Comparison of ENCODE assay signal across 8 cellular contexts in the genomic region with DNA sequence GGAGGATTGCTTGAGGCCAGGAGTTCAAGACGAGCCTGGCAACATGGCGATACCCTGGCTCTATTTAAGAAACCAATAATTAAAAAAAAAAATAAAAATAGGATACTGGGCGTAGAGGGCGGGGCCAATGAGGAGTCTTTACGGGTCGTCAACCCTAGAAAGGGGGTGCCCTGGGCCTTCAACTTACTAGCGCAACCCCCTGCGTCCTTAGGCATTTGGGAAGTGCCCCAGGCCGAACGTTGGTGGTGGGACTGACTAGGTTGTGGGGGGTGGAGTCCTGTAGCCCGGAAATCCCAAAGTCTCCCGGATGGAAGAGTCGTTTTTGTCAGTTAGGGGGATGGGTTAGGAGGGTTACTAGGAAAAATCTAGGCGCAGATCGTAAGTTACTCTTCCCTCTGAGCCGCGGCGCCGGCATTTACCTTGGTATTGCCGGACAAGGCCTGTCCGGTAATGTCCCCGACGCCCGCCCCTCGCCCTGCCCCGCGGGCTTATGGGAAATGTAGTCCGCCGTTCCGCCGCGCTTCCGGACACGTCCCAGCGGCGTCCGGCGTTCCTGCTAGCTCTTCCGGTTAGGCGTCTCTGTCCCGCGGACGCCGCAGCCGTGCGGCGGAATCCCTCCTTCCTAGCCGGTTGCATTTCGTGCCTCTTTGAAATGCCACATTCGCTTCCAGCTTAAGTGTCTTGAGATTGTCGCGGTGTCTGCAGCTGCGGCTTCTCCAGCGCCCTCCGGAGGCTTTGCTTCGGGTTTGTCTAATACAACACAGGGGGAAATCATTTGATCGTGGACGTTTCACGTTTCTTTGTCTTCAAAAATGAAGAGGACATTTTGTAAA. TPM values are rescaled to one million over a fixed set of nuclear protein-coding genes. Genes with fewer than 3 reads are reported as not detected.
DNase-seq lines count a peak whose midpoint lies in the region; ATAC-seq and TF ChIP-seq lines count a peak whose summit lies in the region.

No MANE protein-coding gene starts in this region.

- H3K4me1 Mint-ChIP-seq in activated naive CD8-positive, alpha-beta T cell treated with anti-CD3 and anti-CD28 coated beads, Interleukin-2, amount 10 ng/mL, durations not matched to agents 7 days and 5 days = peaks cover 21% of the 10 kb centered on the region

- no peaks in the 10 kb centered on the region for H3K27me3 Mint-ChIP-seq in activated naive CD8-positive, alpha-beta T cell treated with anti-CD3 and anti-CD28 coated beads, Interleukin-2, amount 10 ng/mL, durations not matched to agents 7 days and 5 days

- peak overlapping the region; percentile 85 for H3K4me2 ChIP-seq in parathyroid adenoma (ENCODE audit: low read length)

- DNase-seq in NCI-H1092 treated with DMSO at 0.1 percent for 48 hours (lab: John Stamatoyannopoulos, UW) (peak; percentile 87), SKM-1 treated with dmso at 0.1 percent for 144 hours (lab: John Stamatoyannopoulos, UW; ENCODE audit: unreplicated experiment) (peak; percentile 80), Right ventricle myocardium superior (peak; percentile 95), transverse colon (peak; percentile 94)
- DNase-seq in activated naive CD8-positive, alpha-beta T cell treated with anti-CD3 and anti-CD28 coated beads, Interleukin-2, amount 10 ng/mL, durations not matched to agents 7 days and 5 days = peak; percentile 91

- H3K9me3 ChIP-seq in parathyroid adenoma (ENCODE audit: control insufficient read depth, low read length) (no peaks in the 10 kb centered on the region), transverse colon (no peaks in the 10 kb centered on the region)

- H3K36me3 Mint-ChIP-seq in activated naive CD8-positive, alpha-beta T cell treated with anti-CD3 and anti-CD28 coated beads, Interleukin-2, amount 10 ng/mL, durations not matched to agents 7 days and 5 days = peaks cover 8% of the 10 kb centered on the region

- H3K9me3 Mint-ChIP-seq in activated naive CD8-positive, alpha-beta T cell treated with anti-CD3 and anti-CD28 coated beads, Interleukin-2, amount 10 ng/mL, durations not matched to agents 7 days and 5 days = no peaks in the 10 kb centered on the region

- H3K27ac Mint-ChIP-seq in activated naive CD8-positive, alpha-beta T cell treated with anti-CD3 and anti-CD28 coated beads, Interleukin-2, amount 10 ng/mL, durations not matched to agents 7 days and 5 days = peak overlapping the region; percentile 98

- H3K27ac ChIP-seq in parathyroid adenoma (peak overlapping the region; percentile 98), transverse colon (peak overlapping the region; percentile 95 to 99 (median 99))

- ATAC-seq in HG02642 (IDR thresholded peaks at IDR 0.05; ENCODE audit: poor library complexity, unreplicated experiment) (peak; percentile 70), Right ventricle myocardium superior (ENCODE audit: poor library complexity) (peak; percentile 92)
- peak; percentile 59 for ATAC-seq in activated naive CD8-positive, alpha-beta T cell treated with anti-CD3 and anti-CD28 coated beads, Interleukin-2, amount 10 ng/mL, durations not matched to agents 7 days and 5 days (ENCODE audit: low read depth)

- peak overlapping the region; percentile 64 for H3K9ac ChIP-seq in parathyroid adenoma

- POLR2A ChIA-PET in activated naive CD8-positive, alpha-beta T cell treated with anti-CD3 and anti-CD28 coated beads, Interleukin-2, amount 10 ng/mL, durations not matched to agents 7 days and 5 days (lab: Charles Lee) = interaction anchor here (0.6 to 2.9 kb wide), 13 partner anchors 10 to 1126 kb away, joined by 3 to 40 read pairs (median 5); a partner anchor contains a TSS

- H3K27me3 ChIP-seq in parathyroid adenoma (ENCODE audit: control insufficient read depth, insufficient read depth, low read length) = no peaks in the 10 kb centered on the region
- H3K27me3 ChIP-seq in transverse colon = no peaks in the 10 kb centered on the region

- in situ Hi-C loops in transverse colon (cut with MboI; ENCODE audit: low pct_ligation_motif_present in 1 of 4, low pct_unique_long_range_greater_than_20kb in 1 of 4, low sequenced_read_pairs in 3 of 4) = loop anchor here in 1 of 4 donors (25.0 kb wide), 1 partner anchor 270 kb away; a partner anchor contains a TSS

- 3 to 8% methylated on average over 16 to 57 of the region's 59 CpGs for WGBS in transverse colon (ENCODE audit: low coverage in 1 of 2), 2 donors

- H2AFZ ChIP-seq in parathyroid adenoma = peak overlapping the region; percentile 90

- H3K36me3 ChIP-seq in parathyroid adenoma (ENCODE audit: control insufficient read depth, insufficient read depth, low read length) (no peaks in the 10 kb centered on the region), transverse colon (no peaks in the 10 kb centered on the region)

- TF ChIP-seq CTCF in GM12873 (IDR thresholded peaks at IDR 0.05; ENCODE audit: insufficient read depth, low read depth, low read length, missing control alignments) (peak; percentile 35), parathyroid adenoma (IDR thresholded peaks at IDR 0.05) (peak; percentile 38), transverse colon (IDR thresholded peaks at IDR 0.05) (peak; percentile 15 to 64 (median 21))

- peaks cover 6% of the 10 kb centered on the region for H3K4me1 ChIP-seq in parathyroid adenoma
- H3K4me1 ChIP-seq in transverse colon = peaks cover 15 to 44% (median 30%) of the 10 kb centered on the region in 4 donors

- H3K4me3 ChIP-seq in parathyroid adenoma (ENCODE audit: low read depth, low read length) (peak overlapping the region; percentile 93), transverse colon (peak overlapping the region; percentile 60 to 79 (median 66))

- peak overlapping the region; percentile 95 for H3K4me3 Mint-ChIP-seq in activated naive CD8-positive, alpha-beta T cell treated with anti-CD3 and anti-CD28 coated beads, Interleukin-2, amount 10 ng/mL, durations not matched to agents 7 days and 5 days

- TF ChIP-seq EP300 in transverse colon (IDR thresholded peaks at IDR 0.05; ENCODE audit: low read depth) = no peak

- H3K79me2 ChIP-seq in parathyroid adenoma = peaks cover 5% of the 10 kb centered on the region

- TF ChIP-seq POLR2A in transverse colon (IDR thresholded peaks at IDR 0.05) = peak; percentile 96

- intact Hi-C loops in Right ventricle myocardium superior (cut with DNase I) (loop anchor here (10.0 kb wide), 1 partner anchor 263 kb away; a partner anchor contains a TSS), transverse colon (cut with DNase I; ENCODE audit: low total_unique reads) (no loop called here)

RNA-seq across cellular contexts. Expression of a gene that starts 1.3 kb away (rescaled TPM):
- total RNA-seq in activated naive CD8-positive, alpha-beta T cell treated with anti-CD3 and anti-CD28 coated beads, Interleukin-2, amount 10 ng/mL, durations not matched to agents 7 days and 5 days = 10 to 100 TPM; 27.5 to 27.6 TPM
- total RNA-seq in Right ventricle myocardium superior (77.2 TPM), transverse colon (10 to 100 TPM in 3 of 4 donors, 1 to 10 TPM in 1; 8.2 to 42.6 (median 32.8) TPM)

Comparison
In these comparisons a context has a peak if more than half of its experiments do, and no peak if none do; other contexts are left out.
1. Peak in every context shown above with its lines: DNase-seq, ATAC-seq, H3K4me3 ChIP-seq and H3K27ac ChIP-seq.